8 cellular contexts compared by ENCODE assay signal in genomic region chrX:41084044-41084359, GRCh38. TPM values are rescaled to one million over a fixed set of nuclear protein-coding genes. Genes with fewer than 3 reads are reported as not detected.
DNase-seq lines count a peak whose midpoint lies in the region; ATAC-seq and TF ChIP-seq lines count a peak whose summit lies in the region.

No MANE protein-coding gene starts in this region.

- H3K27ac ChIP-seq in RWPE2 (ENCODE audit: poor library complexity, severe bottlenecking) = peak overlapping the region; percentile 87
- H3K27ac ChIP-seq in gastrocnemius medialis = peak overlapping the region; percentile 91 to 100 (median 96)

- H3K9me3 ChIP-seq in RWPE2 (ENCODE audit: severe bottlenecking) = no peaks in the 10 kb centered on the region
- H3K9me3 ChIP-seq in gastrocnemius medialis = no peaks in the 10 kb centered on the region

- H3K9me3 Mint-ChIP-seq in activated CD8-positive, alpha-beta memory T cell treated with anti-CD3 and anti-CD28 coated beads, Interleukin-2, amount 10 ng/mL, durations not matched to agents 7 days and 5 days (ENCODE audit: low read depth) = no peaks in the 10 kb centered on the region

- peak overlapping the region; percentile 99 for H3K27ac Mint-ChIP-seq in activated CD8-positive, alpha-beta memory T cell treated with anti-CD3 and anti-CD28 coated beads, Interleukin-2, amount 10 ng/mL, durations not matched to agents 7 days and 5 days

- DNase-seq in activated CD8-positive, alpha-beta memory T cell treated with anti-CD3 and anti-CD28 coated beads, Interleukin-2, amount 10 ng/mL, durations not matched to agents 7 days and 5 days = no peak
- no peak for DNase-seq in activated CD8-positive, alpha-beta memory T cell treated with anti-CD3 and anti-CD28 coated beads, Interleukin-2, amount 50 U/mL, for 4 hours
- DNase-seq in RWPE2 (ENCODE audit: low spot score) = no peak
- DNase-seq in fibroblast of pulmonary artery (ENCODE audit: low read depth) = no peak
- no peak for DNase-seq in gastrocnemius medialis
- DNase-seq in stimulated activated CD4-positive, alpha-beta T cell treated with anti-CD3 and anti-CD28 coated beads, Interleukin-4, amount 100 ng/mL, for 1 hour = no peak
- DNase-seq in nucleus accumbens (lab: John Stamatoyannopoulos, UW) = no peak

- H3K4me3 ChIP-seq in RWPE2 (ENCODE audit: severe bottlenecking) (peak overlapping the region; percentile 78), fibroblast of pulmonary artery (replicated peaks; ENCODE audit: low read depth, low read length) (peak overlapping the region; percentile 57), gastrocnemius medialis (peak overlapping the region; percentile 60 to 93 (median 80))

- no peaks in the 10 kb centered on the region for H3K27me3 ChIP-seq in RWPE2 (ENCODE audit: insufficient read depth, poor library complexity, severe bottlenecking)
- H3K27me3 ChIP-seq in gastrocnemius medialis = no peaks in the 10 kb centered on the region

- peaks cover 6% of the 10 kb centered on the region for H3K36me3 Mint-ChIP-seq in activated CD8-positive, alpha-beta memory T cell treated with anti-CD3 and anti-CD28 coated beads, Interleukin-2, amount 10 ng/mL, durations not matched to agents 7 days and 5 days

- no peak for TF ChIP-seq POLR2A in gastrocnemius medialis (IDR thresholded peaks at IDR 0.05)

- intact Hi-C loops in gastrocnemius medialis (cut with DNase I; ENCODE audit: low total_unique reads) = loop anchor here (1.0 to 2.0 kb wide), 6 partner anchors 27 to 437 kb away; partner anchors contain the start of genes CXorf38, DDX3X and MED14

- H3K4me1 ChIP-seq in RWPE2 (ENCODE audit: insufficient read depth, poor library complexity, severe bottlenecking) (no peaks in the 10 kb centered on the region), gastrocnemius medialis (peaks cover 9 to 24% of the 10 kb centered on the region in 2 donors)

- TF ChIP-seq CTCF in RWPE2 (IDR thresholded peaks at IDR 0.05; ENCODE audit: poor library complexity, severe bottlenecking) (no peak), fibroblast of pulmonary artery (IDR thresholded peaks at IDR 0.05; ENCODE audit: low read length, missing control alignments) (no peak), gastrocnemius medialis (IDR thresholded peaks at IDR 0.05 in 4 of 5, conservative IDR thresholded peaks at IDR 0.05 in 1 of 5) (no peak)

- CTCF ChIA-PET in activated CD8-positive, alpha-beta memory T cell treated with anti-CD3 and anti-CD28 coated beads, Interleukin-2, amount 10 ng/mL, durations not matched to agents 7 days and 5 days (lab: Charles Lee) = no interaction called here

- in situ Hi-C loops in gastrocnemius medialis (cut with MboI; ENCODE audit: low sequenced_read_pairs in 4 of 4) = no loop called here

- H3K27me3 Mint-ChIP-seq in activated CD8-positive, alpha-beta memory T cell treated with anti-CD3 and anti-CD28 coated beads, Interleukin-2, amount 10 ng/mL, durations not matched to agents 7 days and 5 days = no peaks in the 10 kb centered on the region

- peaks cover 16% of the 10 kb centered on the region for H3K4me1 Mint-ChIP-seq in activated CD8-positive, alpha-beta memory T cell treated with anti-CD3 and anti-CD28 coated beads, Interleukin-2, amount 10 ng/mL, durations not matched to agents 7 days and 5 days

- H3K4me3 Mint-ChIP-seq in activated CD8-positive, alpha-beta memory T cell treated with anti-CD3 and anti-CD28 coated beads, Interleukin-2, amount 10 ng/mL, durations not matched to agents 7 days and 5 days = peak overlapping the region; percentile 87

- H3K36me3 ChIP-seq in RWPE2 (ENCODE audit: low read depth) (peaks cover 4% of the 10 kb centered on the region; the same call in 1 of the 2 replicates), gastrocnemius medialis (no peaks in the 10 kb centered on the region)

- ATAC-seq in activated CD8-positive, alpha-beta memory T cell treated with anti-CD3 and anti-CD28 coated beads, Interleukin-2, amount 10 ng/mL, durations not matched to agents 7 days and 5 days = no peak
- ATAC-seq in RWPE2 (ENCODE audit: low read depth) (no peak), gastrocnemius medialis (peak; percentile 8 to 40), HG03571 (IDR thresholded peaks at IDR 0.05; ENCODE audit: unreplicated experiment) (no peak)

RNA-seq across cellular contexts. Expression of gene USP9X, which starts 1.2 kb away (rescaled TPM):
- total RNA-seq in activated CD8-positive, alpha-beta memory T cell treated with anti-CD3 and anti-CD28 coated beads, Interleukin-2, amount 10 ng/mL, durations not matched to agents 7 days and 5 days = 10 to 100 TPM; 44.9 to 47.3 TPM
- 100 to 1,000 TPM in 3 of 4 donors, 10 to 100 TPM in 1; 90.3 to 120 (median 110) TPM for total RNA-seq in gastrocnemius medialis

Comparison
In these comparisons a context has a peak if more than half of its experiments do, and no peak if none do; other contexts are left out.
1. ATAC-seq: peak in gastrocnemius medialis (2 of 2); none in activated CD8-positive, alpha-beta memory T cell treated with anti-CD3 and anti-CD28 coated beads, Interleukin-2, amount 10 ng/mL, durations not matched to agents 7 days and 5 days (single experiment), RWPE2 (single experiment) and HG03571 (single experiment).
2. Peak in every context shown above with its lines, with median percentiles within 50 percentile points of each other: H3K4me3 ChIP-seq.